In genomic region chr10:99660662-99661369, GRCh38 we compare ENCODE assay signal across 11 cellular contexts. TPM values are rescaled to one million over a fixed set of nuclear protein-coding genes. Genes with fewer than 3 reads are reported as not detected.
A peak's percentile ranks its signal among the peaks of the same experiment; 100 is the strongest.
DNase-seq lines count a peak whose midpoint lies in the region; ATAC-seq and TF ChIP-seq lines count a peak whose summit lies in the region.
"Had no signal": no experiment of that assay in that cellular context is flagged by ENCODE, and none has a peak within 500 bp of the region (broad histone marks: within the 10 kb centered on the region; RNA-seq: fewer than 3 reads in every experiment).

No MANE protein-coding gene starts in this region.

- in situ Hi-C loops in HAP-1 (cut with MboI; ENCODE audit: low sequenced_read_pairs): no loop called here

- POLR2A ChIA-PET in T-cell (lab: Charles Lee): interaction anchor here in 1 of 2 donors (0.6 kb wide), 1 partner anchor 10 kb away, joined by 3 read pairs; no protein-coding TSS in a partner anchor

- ATAC-seq in T-cell (replicated peaks in 1 of 4) (no peak), HG02870 (IDR thresholded peaks at IDR 0.05; ENCODE audit: unreplicated experiment) (no peak)
- ATAC-seq: heart left ventricle had no signal

- peak overlapping the region; percentile 91; the same call in 1 of the 2 replicates for H3K4me3 ChIP-seq in HAP-1

- H3K9me3 Mint-ChIP-seq in T-cell (no peaks in the 10 kb centered on the region), neural crest cell (no peaks in the 10 kb centered on the region)

- TF ChIP-seq CTCF in neural crest cell (conservative IDR thresholded peaks at IDR 0.05): no peak

- no peaks in the 10 kb centered on the region for H3K9me3 ChIP-seq in HAP-1
- H3K9me3 ChIP-seq: heart left ventricle had no signal

- TF ChIP-seq POLR2A in erythroblast (IDR thresholded peaks at IDR 0.05; ENCODE audit: low read length): no peak

- peaks cover 7 to 11% of the 10 kb centered on the region in 2 donors for H3K27me3 Mint-ChIP-seq in T-cell
- peaks cover 31% of the 10 kb centered on the region for H3K27me3 Mint-ChIP-seq in neural crest cell (ENCODE audit: low read depth)

- H3K36me3 Mint-ChIP-seq in T-cell (peaks cover 12% of the 10 kb centered on the region), neural crest cell (ENCODE audit: low read depth) (no peaks in the 10 kb centered on the region)

- no peak overlapping the region for H3K27ac Mint-ChIP-seq in T-cell
- H3K27ac Mint-ChIP-seq in neural crest cell (ENCODE audit: unreplicated experiment): no peak overlapping the region

- peak overlapping the region in 2 of 3 donors; percentile 26 to 44 for H3K4me3 Mint-ChIP-seq in T-cell
- peak overlapping the region; percentile 58 for H3K4me3 Mint-ChIP-seq in neural crest cell

- CTCF ChIA-PET in T-cell (lab: Charles Lee): interaction anchor here in 1 of 2 donors (1.9 kb wide), 1 partner anchor 42 kb away, joined by 9 read pairs; no protein-coding TSS in a partner anchor

- peaks cover 5% of the 10 kb centered on the region for H3K36me3 ChIP-seq in HAP-1 (replicated peaks)

- DNase-seq in HAP-1 (ENCODE audit: low spot score in 2 of 2) (no peak), T-cell (no peak), erythroblast (lab: John Stamatoyannopoulos, UW) (peak; percentile 33 to 39), neural crest cell (ENCODE audit: low read depth, low spot score) (no peak), KG1 (lab: John Stamatoyannopoulos, UW) (no peak), NCI-H2107 (lab: John Stamatoyannopoulos, UW) (no peak), SK-N-DZ (ENCODE audit: low spot score) (no peak)
- DNase-seq: DND-41, heart left ventricle, NCI-H1694 had no signal

- H3K4me1 ChIP-seq in HAP-1: peaks cover 8% of the 10 kb centered on the region

- H3K4me1 Mint-ChIP-seq in T-cell (peaks cover 22 to 28% (median 22%) of the 10 kb centered on the region in 3 donors), neural crest cell (peaks cover 18% of the 10 kb centered on the region)

- no peaks in the 10 kb centered on the region for H3K27me3 ChIP-seq in HAP-1 (ENCODE audit: low read depth)
- H3K27me3 ChIP-seq: heart left ventricle had no signal

RNA-seq across cellular contexts. Expression of gene ENTPD7, which starts 1.5 kb away (rescaled TPM):
- total RNA-seq in T-cell (1 to 10 TPM; 2.6 to 3.8 (median 3.4) TPM), neural crest cell (23.9 and 24.9 TPM in 2 replicates)
- polyA plus RNA-seq in SK-N-DZ (2014; cell fraction: cytosol; rRNA removed): 5.2 and 7.4 TPM in 2 replicates
- 2.4 and 2.8 TPM in 2 replicates for polyA plus RNA-seq in SK-N-DZ (2014; cell fraction: nucleus; rRNA removed)

RNA-seq across cellular contexts. Expression of gene SLC25A28, which starts 40.6 kb away (rescaled TPM):
- total RNA-seq in T-cell (10 to 100 TPM; 78.9 to 90.4 (median 87.0) TPM), neural crest cell (28.4 and 40.2 TPM in 2 replicates)
- 23.9 and 31.7 TPM in 2 replicates for polyA plus RNA-seq in SK-N-DZ (2014; cell fraction: cytosol; rRNA removed)
- 90.3 and 105 TPM in 2 replicates for polyA plus RNA-seq in SK-N-DZ (2014; cell fraction: nucleus; rRNA removed)

Comparison
In these comparisons a context has a peak if more than half of its experiments do, and no peak if none do; other contexts are left out.
1. DNase-seq: peak in erythroblast (2 of 2); none in HAP-1 (0 of 2), T-cell (0 of 34), neural crest cell (single experiment), KG1 (single experiment), NCI-H2107 (single experiment) and SK-N-DZ (single experiment).